In genomic region chr9:19161257-19162025, GRCh38 we compare ENCODE assay signal across 8 cellular contexts. TPM values are rescaled to one million over a fixed set of nuclear protein-coding genes. Genes with fewer than 3 reads are reported as not detected.
DNase-seq lines count a peak whose midpoint lies in the region; ATAC-seq and TF ChIP-seq lines count a peak whose summit lies in the region.

No MANE protein-coding gene starts in this region.

- ATAC-seq in GM21619 (IDR thresholded peaks at IDR 0.05; ENCODE audit: unreplicated experiment) = peak; percentile 91
- ATAC-seq in psoas muscle = peak; percentile 81 to 88 (median 84)

- H3K4me3 Mint-ChIP-seq in activated CD4-positive, alpha-beta memory T cell treated with anti-CD3 and anti-CD28 coated beads for 36 hours = peak overlapping the region; percentile 14

- POLR2A ChIA-PET in activated CD4-positive, alpha-beta memory T cell treated with anti-CD3 and anti-CD28 coated beads for 36 hours (lab: Charles Lee) = interaction anchor here (0.7 kb wide), 1 partner anchor 1869 kb away, joined by 3 read pairs; no protein-coding TSS in a partner anchor

- CTCF ChIA-PET in activated CD4-positive, alpha-beta memory T cell treated with anti-CD3 and anti-CD28 coated beads for 36 hours (lab: Charles Lee) = interaction anchor here (1.1 to 2.2 kb wide), 4 partner anchors 12 to 113 kb away, joined by 3 to 18 read pairs (median 4); partner anchors contain the start of gene RRAGA

- H3K27ac Mint-ChIP-seq in activated CD4-positive, alpha-beta memory T cell treated with anti-CD3 and anti-CD28 coated beads for 36 hours = peak overlapping the region; percentile 76

- H3K36me3 Mint-ChIP-seq in activated CD4-positive, alpha-beta memory T cell treated with anti-CD3 and anti-CD28 coated beads for 36 hours = no peaks in the 10 kb centered on the region

- H3K27ac ChIP-seq in psoas muscle = peak overlapping the region; percentile 90

- WGBS in psoas muscle, 3 donors = 58 to 63% (median 59%) methylated on average over 9 of the region's 9 CpGs

- H3K4me1 ChIP-seq in psoas muscle = peaks cover 17% of the 10 kb centered on the region

- no peaks in the 10 kb centered on the region for H3K36me3 ChIP-seq in psoas muscle (ENCODE audit: insufficient read depth in 1 of 2, low read depth in 1 of 2)

- peaks cover 19% of the 10 kb centered on the region for H3K4me1 Mint-ChIP-seq in activated CD4-positive, alpha-beta memory T cell treated with anti-CD3 and anti-CD28 coated beads for 36 hours (ENCODE audit: low read depth)

- no peaks in the 10 kb centered on the region for H3K27me3 ChIP-seq in psoas muscle (ENCODE audit: insufficient read depth in 3 of 3, low read length in 2 of 3)

- peak; percentile 96 for DNase-seq in EH (ENCODE audit: low read depth)
- DNase-seq in Jurkat, Clone E6-1 (ENCODE audit: low read depth, low spot score) = peak; percentile 95
- peak; percentile 73 for DNase-seq in activated CD4-positive, alpha-beta memory T cell treated with anti-CD3 and anti-CD28 coated beads for 36 hours
- peak; percentile 99 for DNase-seq in fibroblast of mammary gland (ENCODE audit: low read depth)
- DNase-seq in psoas muscle = no peak
- DNase-seq in NCI-H187 treated with DMSO at 0.1 percent for 48 hours (lab: John Stamatoyannopoulos, UW) = no peak
- no peak for DNase-seq in NCI-H2196 (lab: John Stamatoyannopoulos, UW; ENCODE audit: unreplicated experiment)

- TF ChIP-seq CTCF in fibroblast of mammary gland (conservative IDR thresholded peaks at IDR 0.05; ENCODE audit: control insufficient read depth, insufficient read depth, low read depth, low read length) = no peak
- TF ChIP-seq CTCF in psoas muscle (IDR thresholded peaks at IDR 0.05) = no peak

- no peaks in the 10 kb centered on the region for H3K9me3 ChIP-seq in psoas muscle

- H3K9me3 Mint-ChIP-seq in activated CD4-positive, alpha-beta memory T cell treated with anti-CD3 and anti-CD28 coated beads for 36 hours = no peaks in the 10 kb centered on the region

- H3K4me3 ChIP-seq in Jurkat, Clone E6-1 (ENCODE audit: low read length) = peak overlapping the region; percentile 15
- H3K4me3 ChIP-seq in fibroblast of mammary gland (ENCODE audit: control insufficient read depth, low read depth, low read length) (no peak overlapping the region), psoas muscle (peak overlapping the region; percentile 34)

- intact Hi-C loops in activated CD4-positive, alpha-beta memory T cell treated with anti-CD3 and anti-CD28 coated beads for 36 hours (cut with micrococcal nuclease) = loop anchor here (1.0 to 5.0 kb wide), 8 partner anchors 13 to 281 kb away; partner anchors contain the start of genes HAUS6 and RRAGA
- intact Hi-C loops in psoas muscle (cut with DNase I) = loop anchor here (5.0 kb wide), 1 partner anchor 34 kb away; the partner anchor contains the start of gene PLIN2 (in 2 of the 2)

- H3K27me3 Mint-ChIP-seq in activated CD4-positive, alpha-beta memory T cell treated with anti-CD3 and anti-CD28 coated beads for 36 hours = no peaks in the 10 kb centered on the region

RNA-seq across cellular contexts. Expression of gene PLIN2, which starts 34.1 kb away (rescaled TPM):
- polyA plus RNA-seq in Jurkat, Clone E6-1 (2012; ENCODE audit: insufficient read depth, insufficient read length) = 3.6 TPM
- 10 to 100 TPM; 52.9 to 54.2 TPM for total RNA-seq in activated CD4-positive, alpha-beta memory T cell treated with anti-CD3 and anti-CD28 coated beads for 36 hours
- 1,000 to 10,000 TPM in 2 of 4 donors, 100 to 1,000 TPM in 2; 117 to 1,975 (median 1,047) TPM for total RNA-seq in psoas muscle
- polyA plus RNA-seq in psoas muscle = 1,000 to 10,000 TPM in 1 of 3 donors, 100 to 1,000 TPM in 2; 418 to 3,967 (median 710) TPM

RNA-seq across cellular contexts. Expression of gene HAUS6, which starts 58.7 kb away (rescaled TPM):
- 26.5 TPM for polyA plus RNA-seq in Jurkat, Clone E6-1 (2012; ENCODE audit: insufficient read depth, insufficient read length)
- 10 to 100 TPM; 28.7 to 29.8 TPM for total RNA-seq in activated CD4-positive, alpha-beta memory T cell treated with anti-CD3 and anti-CD28 coated beads for 36 hours
- total RNA-seq in psoas muscle = 10 to 100 TPM in 1 of 4 donors, 1 to 10 TPM in 3; 3.3 to 10.9 (median 4.1) TPM
- polyA plus RNA-seq in psoas muscle = 1 to 10 TPM; 2.4 to 7.6 (median 5.6) TPM

Comparison
In these comparisons a context has a peak if more than half of its experiments do, and no peak if none do; other contexts are left out.
1. DNase-seq: peak in EH (single experiment), Jurkat, Clone E6-1 (single experiment), activated CD4-positive, alpha-beta memory T cell treated with anti-CD3 and anti-CD28 coated beads for 36 hours (single experiment) and fibroblast of mammary gland (single experiment); none in psoas muscle (0 of 2), NCI-H187 treated with DMSO at 0.1 percent for 48 hours (single experiment) and NCI-H2196 (single experiment).